ENCODE assay signal across 29 cellular contexts in genomic region chr4:10061650-10062415, GRCh38. TPM values are rescaled to one million over a fixed set of nuclear protein-coding genes. Genes with fewer than 3 reads are reported as not detected.
DNase-seq lines count a peak whose midpoint lies in the region; ATAC-seq and TF ChIP-seq lines count a peak whose summit lies in the region.
"Had no signal": no experiment of that assay in that cellular context is flagged by ENCODE, and none has a peak within 500 bp of the region (broad histone marks: within the 10 kb centered on the region; RNA-seq: fewer than 3 reads in every experiment).

No MANE protein-coding gene starts in this region.

- H3K4me1 ChIP-seq in RWPE2 (ENCODE audit: insufficient read depth, poor library complexity, severe bottlenecking), result peaks cover 11% of the 10 kb centered on the region
- H3K4me1 ChIP-seq: prostate gland had no signal

- no peaks in the 10 kb centered on the region for H3K27me3 ChIP-seq in RWPE2 (ENCODE audit: insufficient read depth, poor library complexity, severe bottlenecking)
- H3K27me3 ChIP-seq: heart right ventricle, Peyer's patch, transverse colon had no signal

- no peaks in the 10 kb centered on the region for H3K9me3 ChIP-seq in RWPE2 (ENCODE audit: severe bottlenecking)
- H3K9me3 ChIP-seq: heart right ventricle, lower lobe of right lung, mucosa of descending colon, Peyer's patch, prostate gland, transverse colon had no signal

- TF ChIP-seq CTCF in RWPE2 (IDR thresholded peaks at IDR 0.05; ENCODE audit: poor library complexity, severe bottlenecking) (no peak), fibroblast of mammary gland (conservative IDR thresholded peaks at IDR 0.05; ENCODE audit: control insufficient read depth, insufficient read depth, low read depth, low read length) (no peak)

- peak; percentile 78 for ATAC-seq in RWPE2 (ENCODE audit: low read depth)
- ATAC-seq: activated naive CD8-positive, alpha-beta T cell treated with anti-CD3 and anti-CD28 coated beads, Interleukin-2, amount 50 U/mL, for 24 hours; GM23338; heart right ventricle; lower lobe of right lung; mucosa of descending colon; natural killer cell; stimulated activated effector memory CD8-positive, alpha-beta T cell treated with anti-CD3 and anti-CD28 coated beads, Interleukin-12 subunit alpha, Interleukin-12 subunit beta, amount 100 ng/mL, for 72 hours had no signal

- peak overlapping the region; percentile 27 for H3K27ac ChIP-seq in RWPE2 (ENCODE audit: poor library complexity, severe bottlenecking)
- H3K27ac ChIP-seq: heart right ventricle, lower lobe of right lung, Peyer's patch, transverse colon had no signal

- DNase-seq in EL (peak; percentile 29), RWPE2 (ENCODE audit: low spot score) (no peak), fibroblast of mammary gland (ENCODE audit: low read depth) (peak; percentile 45), renal cortical epithelial cell (ENCODE audit: low read depth) (peak; percentile 65), amygdala (lab: John Stamatoyannopoulos, UW) (no peak), HUDEP-2 (lab: John Stamatoyannopoulos, UW; ENCODE audit: unreplicated experiment in 76 of 76) (no peak)
- DNase-seq in activated CD4-positive, alpha-beta T cell treated with anti-CD3 and anti-CD28 coated beads, Interleukin-2, amount 50 U/mL, for 4 hours, result no peak
- DNase-seq: activated CD4-positive, alpha-beta memory T cell treated with anti-CD3 and anti-CD28 coated beads for 36 hours; activated CD4-positive, CD25-positive, alpha-beta regulatory T cell treated with anti-CD3 and anti-CD28 coated beads, Interleukin-2, amount 50 U/mL, for 72 hours; activated naive CD4-positive, alpha-beta T cell; activated naive CD8-positive, alpha-beta T cell treated with anti-CD3 and anti-CD28 coated beads, Interleukin-2, amount 50 U/mL, for 24 hours; Calu3; cerebellar nuclear complex; DMS79; heart right ventricle; lower lobe of right lung; mucosa of descending colon; natural killer cell; NCI-H1436 treated with DMSO at 0.1 percent for 48 hours; NCI-H345; NCI-H69; nucleus accumbens; SIG-M5; stimulated activated CD4-positive, alpha-beta T cell treated with anti-CD3 and anti-CD28 coated beads, Interleukin-15, amount 100 ng/mL, for 24 hours; transverse colon had no signal

- no peak overlapping the region for H3K4me3 ChIP-seq in RWPE2 (ENCODE audit: severe bottlenecking)
- H3K4me3 ChIP-seq in fibroblast of mammary gland (ENCODE audit: control insufficient read depth, low read depth, low read length), result no peak overlapping the region
- H3K4me3 ChIP-seq: GM23338, heart right ventricle, lower lobe of right lung, mucosa of descending colon, Peyer's patch, prostate gland, transverse colon had no signal

- H3K36me3 ChIP-seq in RWPE2 (ENCODE audit: low read depth), result no peaks in the 10 kb centered on the region
- H3K36me3 ChIP-seq: prostate gland had no signal

RNA-seq across cellular contexts. Expression of gene SLC2A9, which starts 40.5 kb away (rescaled TPM):
- total RNA-seq in renal cortical epithelial cell, result 30.4 and 37.8 TPM in 2 replicates

RNA-seq across cellular contexts. Expression of gene WDR1, which starts 54.8 kb away (rescaled TPM):
- 367 and 387 TPM in 2 replicates for total RNA-seq in renal cortical epithelial cell

Comparison
In these comparisons a context has a peak if more than half of its experiments do, and no peak if none do; other contexts are left out.
1. DNase-seq: peak in EL (single experiment), fibroblast of mammary gland (single experiment) and renal cortical epithelial cell (single experiment); none in RWPE2 (single experiment), amygdala (0 of 56), HUDEP-2 (0 of 76) and activated CD4-positive, alpha-beta T cell treated with anti-CD3 and anti-CD28 coated beads, Interleukin-2, amount 50 U/mL, for 4 hours (0 of 2).